ENCODE assay signal across 10 cellular contexts in genomic region chr9:87923012-87923411, GRCh38. TPM values are rescaled to one million over a fixed set of nuclear protein-coding genes. Genes with fewer than 3 reads are reported as not detected.
A peak's percentile ranks its signal among the peaks of the same experiment; 100 is the strongest.
DNase-seq lines count a peak whose midpoint lies in the region; ATAC-seq and TF ChIP-seq lines count a peak whose summit lies in the region.
"Not testable (repeated sequence)": the region's sequence is repeated elsewhere in the genome, so short reads cannot be mapped to it uniquely, and the experiment has no call there.
"Had no signal": no experiment of that assay in that cellular context is flagged by ENCODE, and none has a peak within 500 bp of the region (broad histone marks: within the 10 kb centered on the region; RNA-seq: fewer than 3 reads in every experiment).

No MANE protein-coding gene starts in this region.

- not testable (repeated sequence) for H3K4me3 Mint-ChIP-seq in activated CD4-positive, alpha-beta T cell treated with anti-CD3 and anti-CD28 coated beads for 36 hours; activated CD4-positive, alpha-beta memory T cell treated with anti-CD3 and anti-CD28 coated beads, Interleukin-2, amount 10 ng/mL, durations not matched to agents 7 days and 5 days; activated T-cell treated with anti-CD3 and anti-CD28 coated beads, Interleukin-2, amount 50 U/mL, for 72 hours

- H3K79me2 ChIP-seq in MM.1S (ENCODE audit: low read length): not testable (repeated sequence)

- not testable (repeated sequence) for H3F3A ChIP-seq in MM.1S (ENCODE audit: insufficient read depth, low read length)

- not testable (repeated sequence) for H4K20me1 ChIP-seq in MM.1S (ENCODE audit: insufficient read depth, low read length)

- H3K4me2 ChIP-seq in MM.1S (ENCODE audit: low read depth, low read length): not testable (repeated sequence)

- not testable (repeated sequence) for H3K4me1 Mint-ChIP-seq in activated CD4-positive, alpha-beta T cell treated with anti-CD3 and anti-CD28 coated beads for 36 hours; activated CD4-positive, alpha-beta memory T cell treated with anti-CD3 and anti-CD28 coated beads, Interleukin-2, amount 10 ng/mL, durations not matched to agents 7 days and 5 days; activated T-cell treated with anti-CD3 and anti-CD28 coated beads, Interleukin-2, amount 50 U/mL, for 72 hours (ENCODE audit: low read depth)

- H3K27me3 ChIP-seq in MM.1S (replicated peaks; ENCODE audit: insufficient read depth, low read length): not testable (repeated sequence)

- H3K4me1 ChIP-seq in MM.1S (ENCODE audit: low read length): not testable (repeated sequence)

- H3K27ac Mint-ChIP-seq in activated CD4-positive, alpha-beta T cell treated with anti-CD3 and anti-CD28 coated beads for 36 hours; activated CD4-positive, alpha-beta memory T cell treated with anti-CD3 and anti-CD28 coated beads, Interleukin-2, amount 10 ng/mL, durations not matched to agents 7 days and 5 days; activated T-cell treated with anti-CD3 and anti-CD28 coated beads, Interleukin-2, amount 50 U/mL, for 72 hours: not testable (repeated sequence)

- H3K9me3 Mint-ChIP-seq in activated CD4-positive, alpha-beta T cell treated with anti-CD3 and anti-CD28 coated beads for 36 hours (ENCODE audit: low read depth); activated CD4-positive, alpha-beta memory T cell treated with anti-CD3 and anti-CD28 coated beads, Interleukin-2, amount 10 ng/mL, durations not matched to agents 7 days and 5 days; activated T-cell treated with anti-CD3 and anti-CD28 coated beads, Interleukin-2, amount 50 U/mL, for 72 hours: not testable (repeated sequence)

- H3K9me3 ChIP-seq in MM.1S (replicated peaks; ENCODE audit: insufficient read depth, low read length): not testable (repeated sequence)

- CTCF ChIA-PET in activated CD4-positive, alpha-beta T cell treated with anti-CD3 and anti-CD28 coated beads for 36 hours (lab: Charles Lee); activated CD4-positive, alpha-beta memory T cell treated with anti-CD3 and anti-CD28 coated beads, Interleukin-2, amount 10 ng/mL, durations not matched to agents 7 days and 5 days (lab: Charles Lee): not testable (repeated sequence)

- H3K27me3 Mint-ChIP-seq in activated CD4-positive, alpha-beta T cell treated with anti-CD3 and anti-CD28 coated beads for 36 hours; activated CD4-positive, alpha-beta memory T cell treated with anti-CD3 and anti-CD28 coated beads, Interleukin-2, amount 10 ng/mL, durations not matched to agents 7 days and 5 days; activated T-cell treated with anti-CD3 and anti-CD28 coated beads, Interleukin-2, amount 50 U/mL, for 72 hours (ENCODE audit: low read depth): not testable (repeated sequence)

- H3K4me3 ChIP-seq in AG10803 (ENCODE audit: low read length); MM.1S (ENCODE audit: low read length): not testable (repeated sequence)

- not testable (repeated sequence) for TF ChIP-seq CTCF in AG10803 (conservative IDR thresholded peaks at IDR 0.05; ENCODE audit: low read length); MM.1S (IDR thresholded peaks at IDR 0.05; ENCODE audit: low read length)

- intact Hi-C loops in activated CD4-positive, alpha-beta T cell treated with anti-CD3 and anti-CD28 coated beads for 36 hours (cut with DNase I, micrococcal nuclease): not testable (repeated sequence)

- not testable (repeated sequence) for H2AFZ ChIP-seq in MM.1S (ENCODE audit: low read length)

- H3K36me3 ChIP-seq in MM.1S (replicated peaks; ENCODE audit: insufficient read depth, low read length): not testable (repeated sequence)

- H3K36me3 Mint-ChIP-seq in activated CD4-positive, alpha-beta T cell treated with anti-CD3 and anti-CD28 coated beads for 36 hours (ENCODE audit: low read depth); activated CD4-positive, alpha-beta memory T cell treated with anti-CD3 and anti-CD28 coated beads, Interleukin-2, amount 10 ng/mL, durations not matched to agents 7 days and 5 days (ENCODE audit: low read depth); activated T-cell treated with anti-CD3 and anti-CD28 coated beads, Interleukin-2, amount 50 U/mL, for 72 hours (ENCODE audit: insufficient read depth in 2 of 2): not testable (repeated sequence)

- H3K9me2 ChIP-seq in MM.1S (replicated peaks; ENCODE audit: insufficient read depth, low read length): not testable (repeated sequence)

- H3K9ac ChIP-seq in MM.1S (ENCODE audit: low read length): not testable (repeated sequence)

- DNase-seq in AG10803 (ENCODE audit: low read depth) (peak; percentile 1), MM.1S (peak; percentile 80), astrocyte of the hippocampus (ENCODE audit: low read depth, low spot score) (peak; percentile 21)
- DNase-seq in activated CD4-positive, alpha-beta T cell treated with anti-CD3 and anti-CD28 coated beads for 36 hours: peak; percentile 57
- DNase-seq in activated CD4-positive, alpha-beta memory T cell treated with anti-CD3 and anti-CD28 coated beads, Interleukin-2, amount 10 ng/mL, durations not matched to agents 7 days and 5 days: peak; percentile 71
- DNase-seq in activated T-cell treated with anti-CD3 and anti-CD28 coated beads, Interleukin-2, amount 50 U/mL, for 72 hours: peak; percentile 8 to 22
- DNase-seq in stimulated activated CD4-positive, alpha-beta T cell treated with anti-CD3 and anti-CD28 coated beads, Interleukin-15, amount 100 ng/mL, for 24 hours: peak; percentile 35

- POLR2A ChIA-PET in activated CD4-positive, alpha-beta T cell treated with anti-CD3 and anti-CD28 coated beads for 36 hours (lab: Charles Lee); activated CD4-positive, alpha-beta memory T cell treated with anti-CD3 and anti-CD28 coated beads, Interleukin-2, amount 10 ng/mL, durations not matched to agents 7 days and 5 days (lab: Charles Lee): not testable (repeated sequence)

- ATAC-seq in activated CD4-positive, alpha-beta T cell treated with anti-CD3 and anti-CD28 coated beads for 36 hours; activated T-cell treated with anti-CD3 and anti-CD28 coated beads, Interleukin-2, amount 50 U/mL, for 72 hours (replicated peaks in 1 of 2): not testable (repeated sequence)

- not testable (repeated sequence) for H3K27ac ChIP-seq in MM.1S (ENCODE audit: low read length)

RNA-seq across cellular contexts. Expression of gene SPATA31C1, which starts 5.2 kb away (rescaled TPM):
- total RNA-seq in activated CD4-positive, alpha-beta T cell treated with anti-CD3 and anti-CD28 coated beads for 36 hours: not detected
- not detected for total RNA-seq in activated CD4-positive, alpha-beta memory T cell treated with anti-CD3 and anti-CD28 coated beads, Interleukin-2, amount 10 ng/mL, durations not matched to agents 7 days and 5 days
- not detected for total RNA-seq in activated T-cell treated with anti-CD3 and anti-CD28 coated beads, Interleukin-2, amount 50 U/mL, for 72 hours
- total RNA-seq: CD8-positive, alpha-beta memory T cell; H1; NCI-H460 had no signal

RNA-seq across cellular contexts. Expression of gene SPATA31E1, which starts 40.3 kb away (rescaled TPM):
- not detected for total RNA-seq in activated CD4-positive, alpha-beta T cell treated with anti-CD3 and anti-CD28 coated beads for 36 hours
- total RNA-seq in activated CD4-positive, alpha-beta memory T cell treated with anti-CD3 and anti-CD28 coated beads, Interleukin-2, amount 10 ng/mL, durations not matched to agents 7 days and 5 days: not detected
- not detected for total RNA-seq in activated T-cell treated with anti-CD3 and anti-CD28 coated beads, Interleukin-2, amount 50 U/mL, for 72 hours
- total RNA-seq: CD8-positive, alpha-beta memory T cell; NCI-H460 had no signal

RNA-seq across cellular contexts. Expression of gene CDK20, which starts 51.3 kb away (rescaled TPM):
- 1 to 10 TPM; 1.9 TPM for total RNA-seq in activated CD4-positive, alpha-beta T cell treated with anti-CD3 and anti-CD28 coated beads for 36 hours
- total RNA-seq in activated CD4-positive, alpha-beta memory T cell treated with anti-CD3 and anti-CD28 coated beads, Interleukin-2, amount 10 ng/mL, durations not matched to agents 7 days and 5 days: 1 to 10 TPM; 1.0 to 1.1 TPM
- total RNA-seq in activated T-cell treated with anti-CD3 and anti-CD28 coated beads, Interleukin-2, amount 50 U/mL, for 72 hours: 1 to 10 TPM; 1.2 to 1.9 TPM

Comparison
In these comparisons a context has a peak if more than half of its experiments do, and no peak if none do; other contexts are left out.
1. DNase-seq: peak in every context shown above with its lines; median percentile 80 in MM.1S; 71 in activated CD4-positive, alpha-beta memory T cell treated with anti-CD3 and anti-CD28 coated beads, Interleukin-2, amount 10 ng/mL, durations not matched to agents 7 days and 5 days; 57 in activated CD4-positive, alpha-beta T cell treated with anti-CD3 and anti-CD28 coated beads for 36 hours; 35 in stimulated activated CD4-positive, alpha-beta T cell treated with anti-CD3 and anti-CD28 coated beads, Interleukin-15, amount 100 ng/mL, for 24 hours; 21 in astrocyte of the hippocampus; 15 in activated T-cell treated with anti-CD3 and anti-CD28 coated beads, Interleukin-2, amount 50 U/mL, for 72 hours; 1 in AG10803.